1 cellular context compared by ENCODE assay signal in the genomic region with DNA sequence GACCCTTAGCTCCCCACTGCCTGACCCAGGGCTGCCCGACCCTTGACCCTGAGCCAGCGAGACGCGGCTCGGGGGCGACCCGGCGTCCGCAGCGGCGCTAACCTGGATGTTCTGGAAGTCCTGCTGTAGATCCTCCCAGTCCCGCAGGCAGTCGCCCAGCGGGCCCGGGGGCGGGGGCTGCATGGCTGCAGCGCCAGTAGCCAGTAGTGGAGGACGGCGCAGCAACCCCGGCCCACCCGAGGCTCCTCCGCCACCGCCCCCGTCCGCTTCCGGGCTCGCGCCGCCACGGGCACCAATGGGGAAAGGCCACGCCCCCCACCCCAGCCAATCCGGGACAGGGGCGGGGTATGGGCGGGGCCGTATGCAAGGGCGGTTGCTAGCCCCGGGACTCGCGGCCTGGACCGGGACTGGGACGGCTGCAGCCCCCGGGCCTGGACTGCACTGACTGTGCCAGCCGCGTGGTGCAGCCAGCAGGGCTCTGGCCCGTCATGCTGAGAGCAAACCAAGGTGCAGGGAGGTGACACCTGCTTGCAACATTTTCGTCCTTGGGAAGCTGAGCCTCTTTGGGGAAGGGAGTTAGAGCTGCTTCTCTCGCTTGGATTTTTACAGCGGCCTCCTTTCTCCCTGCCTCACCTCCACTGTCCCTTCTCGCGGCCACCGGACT.
TF ChIP-seq lines count a peak whose summit lies in the region.

A gene (minus strand): TSS at position 208 of the 664 bp plus-strand sequence. CDS start 25 bp downstream, at position 183.

TF ChIP-seq in HCT116, 20 proteins besides CTCF, POLR2A, EP300 and RAD21 (continued from another document):
- TF ChIP-seq CEBPB (IDR thresholded peaks at IDR 0.05; ENCODE audit: low read depth) = no peak
